ENCODE assay signal across 12 cellular contexts in genomic region chrX:118499295-118499694, GRCh38. TPM values are rescaled to one million over a fixed set of nuclear protein-coding genes. Genes with fewer than 3 reads are reported as not detected.
DNase-seq lines count a peak whose midpoint lies in the region; ATAC-seq and TF ChIP-seq lines count a peak whose summit lies in the region.
"Had no signal": no experiment of that assay in that cellular context is flagged by ENCODE, and none has a peak within 500 bp of the region (broad histone marks: within the 10 kb centered on the region; RNA-seq: fewer than 3 reads in every experiment).

No MANE protein-coding gene starts in this region.

- no peaks in the 10 kb centered on the region for H3K36me3 Mint-ChIP-seq in natural killer cell

- no peak for ATAC-seq in natural killer cell
- no peak for ATAC-seq in aorta (ENCODE audit: low FRiP score)

- no peak overlapping the region for H3K27ac ChIP-seq in aorta (ENCODE audit: low read depth in 1 of 2, low read length in 2 of 2)
- H3K27ac ChIP-seq: SJSA1 had no signal

- peak overlapping the region; percentile 97 for H3K4me3 Mint-ChIP-seq in natural killer cell

- no peak for TF ChIP-seq CTCF in natural killer cell (IDR thresholded peaks at IDR 0.05)

- no peaks in the 10 kb centered on the region for H3K9me3 ChIP-seq in aorta (ENCODE audit: control insufficient read depth, low read length)
- H3K9me3 ChIP-seq: SJSA1 had no signal

- 35 to 41% methylated on average over 15 of the region's 15 CpGs for WGBS in aorta, 2 donors

- DNase-seq in NCI-H1417 (lab: John Stamatoyannopoulos, UW) (peak in 2 of 3 experiments; percentile 11 to 25), NCI-H1417 treated with DMSO at 0.1 percent for 48 hours (lab: John Stamatoyannopoulos, UW) (no peak), NCI-H1092 (lab: John Stamatoyannopoulos, UW) (peak; percentile 23), astrocyte of the hippocampus (ENCODE audit: low read depth, low spot score) (peak; percentile 25), natural killer cell (no peak), anterior cingulate cortex (lab: John Stamatoyannopoulos, UW) (no peak), NCI-H2171 (lab: John Stamatoyannopoulos, UW) (no peak), aorta (no peak)
- DNase-seq: activated CD4-positive, CD25-positive, alpha-beta regulatory T cell treated with anti-CD3 and anti-CD28 coated beads, Interleukin-2, amount 50 U/mL, for 72 hours; hippocampal formation had no signal

- no peaks in the 10 kb centered on the region for H3K36me3 ChIP-seq in aorta (ENCODE audit: control insufficient read depth in 1 of 2, insufficient read depth in 2 of 2, low read length in 1 of 2)
- H3K36me3 ChIP-seq: SJSA1 had no signal

- H3K27ac Mint-ChIP-seq in natural killer cell = peak overlapping the region; percentile 95 to 99

- H3K27me3 ChIP-seq in aorta (ENCODE audit: control insufficient read depth in 1 of 2, insufficient read depth in 2 of 2, low read length in 1 of 2) = no peaks in the 10 kb centered on the region
- H3K27me3 ChIP-seq: SJSA1 had no signal

- peaks cover 50 to 59% of the 10 kb centered on the region in 2 donors for H3K4me1 Mint-ChIP-seq in natural killer cell

- no peak overlapping the region for H3K4me3 ChIP-seq in aorta (ENCODE audit: low read length in 2 of 2)
- H3K4me3 ChIP-seq: SJSA1 had no signal

- no peaks in the 10 kb centered on the region for H3K9me3 Mint-ChIP-seq in natural killer cell

- intact Hi-C loops in natural killer cell (cut with micrococcal nuclease) = no loop called here
- intact Hi-C loops in aorta (cut with DNase I) = loop anchor here in 1 of 2 donors (5.0 to 10.0 kb wide), 2 partner anchors 43 to 106 kb away; no protein-coding TSS in a partner anchor

- H3K27me3 Mint-ChIP-seq in natural killer cell (ENCODE audit: low read depth in 2 of 2) = no peaks in the 10 kb centered on the region
- H3K27me3 Mint-ChIP-seq: IgD-negative memory B cell had no signal

- H3K4me1 ChIP-seq in aorta (ENCODE audit: control insufficient read depth in 1 of 2, insufficient read depth in 2 of 2, low read length in 2 of 2) = peaks cover 0 to 7% of the 10 kb centered on the region in 2 donors

RNA-seq across cellular contexts. Expression of gene DOCK11, which starts 3.7 kb away (rescaled TPM):
- total RNA-seq in natural killer cell (100 to 1,000 TPM; 108 to 130 (median 117) TPM), aorta (10 to 100 TPM; 44.6 to 59.8 TPM)
- 10 to 100 TPM; 15.7 to 34.0 TPM for polyA plus RNA-seq in aorta

Comparison
In these comparisons a context has a peak if more than half of its experiments do, and no peak if none do; other contexts are left out.
1. DNase-seq: peak in NCI-H1417 (2 of 3), NCI-H1092 (single experiment) and astrocyte of the hippocampus (single experiment); none in NCI-H1417 treated with DMSO at 0.1 percent for 48 hours (single experiment), natural killer cell (single experiment), anterior cingulate cortex (0 of 58), NCI-H2171 (single experiment) and aorta (0 of 2).